In the genomic region with DNA sequence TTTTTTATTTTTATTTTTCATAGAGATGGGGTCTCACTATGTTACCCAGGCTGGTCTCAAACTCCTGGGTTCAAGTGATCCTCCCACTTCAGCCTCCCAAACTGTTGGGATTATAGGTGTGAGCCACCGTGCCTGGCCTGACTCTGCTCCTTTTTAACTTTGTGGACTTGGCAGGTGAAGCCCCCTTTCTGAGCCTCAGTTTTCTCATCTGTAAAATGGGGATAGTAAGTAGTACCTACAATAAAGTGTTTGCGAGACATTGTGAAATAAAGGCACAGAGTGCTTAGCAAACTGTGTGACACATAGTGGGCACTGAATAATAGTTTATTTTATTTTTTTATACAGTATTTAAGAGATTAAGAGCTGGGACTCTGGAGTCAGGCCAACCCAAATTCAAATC, we compare ENCODE assay signal across 1 cellular context.
TF ChIP-seq lines count a peak whose summit lies in the region.

No MANE protein-coding gene starts in this region.

TF ChIP-seq in HepG2, 621 proteins besides CTCF, POLR2A, EP300 and RAD21:
- TF ChIP-seq, protein P1, sequence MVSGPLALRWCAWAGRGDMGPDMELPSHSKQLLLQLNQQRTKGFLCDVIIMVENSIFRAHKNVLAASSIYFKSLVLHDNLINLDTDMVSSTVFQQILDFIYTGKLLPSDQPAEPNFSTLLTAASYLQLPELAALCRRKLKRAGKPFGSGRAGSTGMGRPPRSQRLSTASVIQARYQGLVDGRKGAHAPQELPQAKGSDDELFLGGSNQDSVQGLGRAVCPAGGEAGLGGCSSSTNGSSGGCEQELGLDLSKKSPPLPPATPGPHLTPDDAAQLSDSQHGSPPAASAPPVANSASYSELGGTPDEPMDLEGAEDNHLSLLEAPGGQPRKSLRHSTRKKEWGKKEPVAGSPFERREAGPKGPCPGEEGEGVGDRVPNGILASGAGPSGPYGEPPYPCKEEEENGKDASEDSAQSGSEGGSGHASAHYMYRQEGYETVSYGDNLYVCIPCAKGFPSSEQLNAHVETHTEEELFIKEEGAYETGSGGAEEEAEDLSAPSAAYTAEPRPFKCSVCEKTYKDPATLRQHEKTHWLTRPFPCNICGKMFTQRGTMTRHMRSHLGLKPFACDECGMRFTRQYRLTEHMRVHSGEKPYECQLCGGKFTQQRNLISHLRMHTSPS (CRISPR knock-in tag; IDR thresholded peaks at IDR 0.05; ENCODE audit: low read depth), result no peak
- no peak for TF ChIP-seq ZBTB7B (CRISPR knock-in tag; IDR thresholded peaks at IDR 0.05)
- peak; percentile 41; the same call in 1 of the 2 replicates for TF ChIP-seq ZNF629 (CRISPR knock-in tag; conservative IDR thresholded peaks at IDR 0.05)
